Comparison of ENCODE assay signal across 1 cellular context in genomic region chr5:97171703-97172102, GRCh38.
TF ChIP-seq lines count a peak whose summit lies in the region.

No MANE protein-coding gene starts in this region.

TF ChIP-seq in SK-N-SH treated with all-trans-retinoic acid at 6 μM for 48 hours, 23 proteins besides CTCF, POLR2A, EP300 and RAD21 (continued from another document):
- TF ChIP-seq POU6F1 (CRISPR knock-in tag; IDR thresholded peaks at IDR 0.05; ENCODE audit: borderline replicate concordance, low read depth): no peak
- no peak for TF ChIP-seq ZFP3 (CRISPR knock-in tag; IDR thresholded peaks at IDR 0.05)
- no peak for TF ChIP-seq BACH2 (CRISPR knock-in tag; IDR thresholded peaks at IDR 0.05; ENCODE audit: borderline replicate concordance)
- no peak for TF ChIP-seq ZC3H10 (CRISPR knock-in tag; IDR thresholded peaks at IDR 0.05)
- TF ChIP-seq ZFP30 (CRISPR knock-in tag; IDR thresholded peaks at IDR 0.05): no peak
- no peak for TF ChIP-seq TSHZ2 (CRISPR knock-in tag; IDR thresholded peaks at IDR 0.05)
- TF ChIP-seq PATZ1 (CRISPR knock-in tag; IDR thresholded peaks at IDR 0.05; ENCODE audit: borderline replicate concordance): no peak
- no peak for TF ChIP-seq CSRNP3 (CRISPR knock-in tag; IDR thresholded peaks at IDR 0.05)
- TF ChIP-seq ZNF565 (CRISPR knock-in tag; conservative IDR thresholded peaks at IDR 0.05; ENCODE audit: low read depth): no peak
- TF ChIP-seq ISL1 (CRISPR knock-in tag; IDR thresholded peaks at IDR 0.05): no peak
- no peak for TF ChIP-seq CSDC2 (CRISPR knock-in tag; IDR thresholded peaks at IDR 0.05)
